In genomic region chr7:100082978-100083377, GRCh38 we compare ENCODE assay signal across 8 cellular contexts. TPM values are rescaled to one million over a fixed set of nuclear protein-coding genes. Genes with fewer than 3 reads are reported as not detected.
DNase-seq lines count a peak whose midpoint lies in the region; ATAC-seq and TF ChIP-seq lines count a peak whose summit lies in the region.

No MANE protein-coding gene starts in this region.

- peaks cover 5 to 18% of the 10 kb centered on the region in 2 donors for H3K36me3 Mint-ChIP-seq in CD14-positive monocyte
- peaks cover 0 to 22% (median 4%) of the 10 kb centered on the region in 3 donors for H3K36me3 Mint-ChIP-seq in naive thymus-derived CD8-positive, alpha-beta T cell

- peak overlapping the region; percentile 84 to 96 (median 93) for H3K27ac Mint-ChIP-seq in CD14-positive monocyte
- peak overlapping the region; percentile 59 to 96 (median 92) for H3K27ac Mint-ChIP-seq in naive thymus-derived CD8-positive, alpha-beta T cell

- H3K27me3 ChIP-seq in HL-60 (ENCODE audit: insufficient read depth, poor library complexity, severe bottlenecking) (no peaks in the 10 kb centered on the region), body of pancreas (no peaks in the 10 kb centered on the region)

- peak overlapping the region; percentile 76 to 82 for H3K4me3 Mint-ChIP-seq in CD14-positive monocyte
- peak overlapping the region; percentile 86 to 95 (median 92) for H3K4me3 Mint-ChIP-seq in naive thymus-derived CD8-positive, alpha-beta T cell

- H3K27ac ChIP-seq in HL-60 (replicated peaks) (peak overlapping the region; percentile 88), body of pancreas (peak overlapping the region; percentile 12 to 92 (median 85))

- TF ChIP-seq POLR2A in body of pancreas (IDR thresholded peaks at IDR 0.05) = no peak

- intact Hi-C loops in CD14-positive monocyte (cut with micrococcal nuclease) = loop anchor here (10.0 kb wide), 1 partner anchor 68 kb away; the partner anchor contains the start of gene ZKSCAN1 (in 2 of the 2)
- intact Hi-C loops in body of pancreas (cut with DNase I) = no loop called here

- H3K9me3 Mint-ChIP-seq in CD14-positive monocyte = peaks cover 0 to 5% (median 0%) of the 10 kb centered on the region in 7 donors
- no peaks in the 10 kb centered on the region for H3K9me3 Mint-ChIP-seq in naive thymus-derived CD8-positive, alpha-beta T cell

- 63 to 66% methylated on average over 4 of the region's 4 CpGs for WGBS in body of pancreas, 2 donors

- H3K4me1 Mint-ChIP-seq in CD14-positive monocyte = peaks cover 37% of the 10 kb centered on the region
- H3K4me1 Mint-ChIP-seq in naive thymus-derived CD8-positive, alpha-beta T cell = peaks cover 17 to 44% (median 43%) of the 10 kb centered on the region in 4 donors

- no peaks in the 10 kb centered on the region for H3K9me3 ChIP-seq in body of pancreas

- TF ChIP-seq CTCF in CD14-positive monocyte (IDR thresholded peaks at IDR 0.05) = no peak
- no peak for TF ChIP-seq CTCF in HL-60 (IDR thresholded peaks at IDR 0.05; ENCODE audit: insufficient read depth, low read length)
- TF ChIP-seq CTCF in body of pancreas (IDR thresholded peaks at IDR 0.05) = no peak

- ATAC-seq in body of pancreas (no peak), HG02970 (IDR thresholded peaks at IDR 0.05; ENCODE audit: low FRiP score, unreplicated experiment) (no peak)
- ATAC-seq in naive thymus-derived CD8-positive, alpha-beta T cell = no peak

- DNase-seq in CD14-positive monocyte (ENCODE audit: low spot score) (no peak), HL-60 (ENCODE audit: low read depth in 1 of 2, low spot score in 1 of 2) (no peak), body of pancreas (no peak), globus pallidus (ENCODE audit: low spot score) (no peak), SHP77 treated with DMSO at 0.1 percent for 48 hours (lab: John Stamatoyannopoulos, UW) (no peak)
- no peak for DNase-seq in naive thymus-derived CD8-positive, alpha-beta T cell
- DNase-seq in stimulated activated CD4-positive, alpha-beta T cell treated with anti-CD3 and anti-CD28 coated beads, Interleukin-4, amount 100 ng/mL, for 4 hours = no peak

- POLR2A ChIA-PET in naive thymus-derived CD8-positive, alpha-beta T cell (lab: Charles Lee) = interaction anchor here (0.7 to 4.5 kb wide), 10 partner anchors 8 to 769 kb away, joined by 3 to 39 read pairs (median 6); partner anchors contain the start of genes AP4M1, MCM7, MEPCE and ZCWPW1

- H3K36me3 ChIP-seq in body of pancreas (replicated peaks in 1 of 2; ENCODE audit: insufficient read depth in 1 of 2, low read depth in 2 of 2) = no peaks in the 10 kb centered on the region

- H3K4me1 ChIP-seq in body of pancreas = peaks cover 39% of the 10 kb centered on the region

- H3K4me3 ChIP-seq in HL-60 (replicated peaks; ENCODE audit: insufficient read depth, low read length) (no peak overlapping the region), body of pancreas (no peak overlapping the region)

- peaks cover 8 to 15% (median 13%) of the 10 kb centered on the region in 3 donors for H3K27me3 Mint-ChIP-seq in CD14-positive monocyte (ENCODE audit: low read depth in 3 of 3)
- no peaks in the 10 kb centered on the region for H3K27me3 Mint-ChIP-seq in naive thymus-derived CD8-positive, alpha-beta T cell

RNA-seq across cellular contexts. Expression of gene ZNF3, which starts 1.5 kb away (rescaled TPM):
- 1 to 10 TPM; 7.1 to 8.9 TPM for polyA plus RNA-seq in CD14-positive monocyte
- total RNA-seq in body of pancreas = 10 to 100 TPM; 16.9 to 46.5 TPM
- 10 to 100 TPM; 42.7 to 48.8 TPM for total RNA-seq in naive thymus-derived CD8-positive, alpha-beta T cell
- 10 to 100 TPM; 17.4 to 28.4 (median 20.2) TPM for polyA plus RNA-seq in naive thymus-derived CD8-positive, alpha-beta T cell

RNA-seq across cellular contexts. Expression of gene COPS6, which starts 5.8 kb away (rescaled TPM):
- polyA plus RNA-seq in CD14-positive monocyte = 100 to 1,000 TPM; 109 to 119 TPM
- total RNA-seq in body of pancreas = 10 to 100 TPM; 15.8 to 16.1 TPM
- 10 to 100 TPM; 72.0 to 80.2 TPM for total RNA-seq in naive thymus-derived CD8-positive, alpha-beta T cell
- 100 to 1,000 TPM; 107 to 145 (median 121) TPM for polyA plus RNA-seq in naive thymus-derived CD8-positive, alpha-beta T cell

RNA-seq across cellular contexts. Expression of gene MCM7, which starts 18.2 kb away (rescaled TPM):
- polyA plus RNA-seq in CD14-positive monocyte = 1 to 10 TPM; 6.9 to 8.8 TPM
- total RNA-seq in body of pancreas = 10 to 100 TPM; 32.6 to 34.5 TPM
- total RNA-seq in naive thymus-derived CD8-positive, alpha-beta T cell = 100 to 1,000 TPM; 159 to 161 TPM
- 10 to 100 TPM; 28.7 to 46.6 (median 40.1) TPM for polyA plus RNA-seq in naive thymus-derived CD8-positive, alpha-beta T cell

RNA-seq across cellular contexts. Expression of gene AP4M1, which starts 18.5 kb away (rescaled TPM):
- 10 to 100 TPM; 10.5 to 13.1 TPM for polyA plus RNA-seq in CD14-positive monocyte
- total RNA-seq in body of pancreas = 10 to 100 TPM in 1 of 2 donors, 1 to 10 TPM in 1; 6.0 to 11.2 TPM
- total RNA-seq in naive thymus-derived CD8-positive, alpha-beta T cell = 10 to 100 TPM in 1 of 2 experiments, 1 to 10 TPM in 1; 7.5 to 10.9 TPM
- polyA plus RNA-seq in naive thymus-derived CD8-positive, alpha-beta T cell = 1 to 10 TPM; 1.7 to 3.6 (median 2.3) TPM

RNA-seq across cellular contexts. Expression of gene ZSCAN21, which starts 33.4 kb away (rescaled TPM):
- 1 to 10 TPM; 1.5 to 4.6 TPM for polyA plus RNA-seq in CD14-positive monocyte
- total RNA-seq in body of pancreas = 10 to 100 TPM; 14.5 to 20.2 TPM
- 10 to 100 TPM in 1 of 2 experiments, 1 to 10 TPM in 1; 8.3 to 10.5 TPM for total RNA-seq in naive thymus-derived CD8-positive, alpha-beta T cell
- 10 to 100 TPM in 1 of 3 donors, 1 to 10 TPM in 2; 5.2 to 11.2 (median 8.2) TPM for polyA plus RNA-seq in naive thymus-derived CD8-positive, alpha-beta T cell

Comparison
In these comparisons a context has a peak if more than half of its experiments do, and no peak if none do; other contexts are left out.
1. RNA of gene COPS6, which starts 5.8 kb away (total RNA-seq): 72.0 to 80.2 TPM in naive thymus-derived CD8-positive, alpha-beta T cell; 15.8 to 16.1 TPM in body of pancreas; every median in the first group is over 4 times any median in the second.
2. RNA of gene MCM7, which starts 18.2 kb away (total RNA-seq): 159 to 161 TPM in naive thymus-derived CD8-positive, alpha-beta T cell; 32.6 to 34.5 TPM in body of pancreas; every median in the first group is over 4 times any median in the second.